ENCODE assay signal across 26 cellular contexts in genomic region chr13:101408992-101409656, GRCh38. TPM values are rescaled to one million over a fixed set of nuclear protein-coding genes. Genes with fewer than 3 reads are reported as not detected.
"Had no signal": no experiment of that assay in that cellular context is flagged by ENCODE, and none has a peak within 500 bp of the region (broad histone marks: within the 10 kb centered on the region; RNA-seq: fewer than 3 reads in every experiment).

No MANE protein-coding gene starts in this region.

- H3K9me3 ChIP-seq: esophagus squamous epithelium had no signal

- H3K27me3 ChIP-seq: brain microvascular endothelial cell had no signal

- H3K36me3 Mint-ChIP-seq: activated naive CD4-positive, alpha-beta T cell treated with anti-CD3 and anti-CD28 coated beads, Interleukin-2, amount 10 ng/mL, durations not matched to agents 7 days and 5 days; activated naive CD4-positive, alpha-beta T cell treated with anti-CD3 and anti-CD28 coated beads, Interleukin-2, amount 50 U/mL, for 72 hours; activated naive CD8-positive, alpha-beta T cell treated with anti-CD3 and anti-CD28 coated beads, Interleukin-2, amount 10 ng/mL, durations not matched to agents 7 days and 5 days had no signal

- H3K4me3 Mint-ChIP-seq: activated CD4-positive, alpha-beta memory T cell treated with anti-CD3 and anti-CD28 coated beads, Interleukin-2, amount 10 ng/mL, durations not matched to agents 7 days and 5 days; activated CD4-positive, alpha-beta T cell treated with anti-CD3 and anti-CD28 coated beads for 36 hours; activated CD4-positive, alpha-beta T cell treated with anti-CD3 and anti-CD28 coated beads, Interleukin-2, amount 10 ng/mL, durations not matched to agents 24 days and 14 days; activated naive CD4-positive, alpha-beta T cell treated with anti-CD3 and anti-CD28 coated beads, Interleukin-2, amount 10 ng/mL, durations not matched to agents 7 days and 5 days; activated naive CD8-positive, alpha-beta T cell treated with anti-CD3 and anti-CD28 coated beads, Interleukin-2, amount 10 ng/mL, durations not matched to agents 7 days and 5 days; activated T-cell treated with anti-CD3 and anti-CD28 coated beads, Interleukin-2, amount 50 U/mL, for 24 hours; activated T-cell treated with anti-CD3 and anti-CD28 coated beads, Interleukin-2, amount 50 U/mL, for 72 hours; effector memory CD8-positive, alpha-beta T cell had no signal

- H3K36me3 ChIP-seq: brain microvascular endothelial cell, esophagus squamous epithelium had no signal

- H3K4me1 ChIP-seq: esophagus squamous epithelium had no signal

- H3K4me1 Mint-ChIP-seq: activated CD4-positive, alpha-beta T cell treated with anti-CD3 and anti-CD28 coated beads for 36 hours; activated CD4-positive, alpha-beta T cell treated with anti-CD3 and anti-CD28 coated beads, Interleukin-2, amount 10 ng/mL, durations not matched to agents 24 days and 14 days; activated naive CD4-positive, alpha-beta T cell treated with anti-CD3 and anti-CD28 coated beads, Interleukin-2, amount 10 ng/mL, durations not matched to agents 7 days and 5 days; activated naive CD8-positive, alpha-beta T cell treated with anti-CD3 and anti-CD28 coated beads, Interleukin-2, amount 10 ng/mL, durations not matched to agents 7 days and 5 days had no signal

- DNase-seq: activated CD4-positive, alpha-beta memory T cell treated with anti-CD3 and anti-CD28 coated beads, Interleukin-2, amount 10 ng/mL, durations not matched to agents 7 days and 5 days; activated CD4-positive, alpha-beta T cell treated with anti-CD3 and anti-CD28 coated beads for 36 hours; activated CD4-positive, alpha-beta T cell treated with anti-CD3 and anti-CD28 coated beads, Interleukin-2, amount 10 ng/mL, durations not matched to agents 24 days and 14 days; activated CD4-positive, alpha-beta T cell treated with anti-CD3 and anti-CD28 coated beads, Interleukin-2, amount 50 U/mL, for 4 hours; activated CD4-positive, CD25-positive, alpha-beta regulatory T cell; activated CD4-positive, CD25-positive, alpha-beta regulatory T cell treated with anti-CD3 and anti-CD28 coated beads, Interleukin-2, amount 50 U/mL, for 72 hours; activated CD8-positive, alpha-beta memory T cell treated with anti-CD3 and anti-CD28 coated beads, Interleukin-2, amount 50 U/mL, for 48 hours; activated gamma-delta T cell; activated naive CD4-positive, alpha-beta T cell; activated naive CD4-positive, alpha-beta T cell treated with anti-CD3 and anti-CD28 coated beads, Interleukin-2, amount 10 ng/mL, durations not matched to agents 7 days and 5 days; activated naive CD8-positive, alpha-beta T cell treated with anti-CD3 and anti-CD28 coated beads, Interleukin-2, amount 10 ng/mL, durations not matched to agents 7 days and 5 days; activated T-cell treated with anti-CD3 and anti-CD28 coated beads for 4 hours; activated T-cell treated with anti-CD3 and anti-CD28 coated beads, Interleukin-2, amount 50 U/mL, for 24 hours; activated T-cell treated with anti-CD3 and anti-CD28 coated beads, Interleukin-2, amount 50 U/mL, for 72 hours; brain microvascular endothelial cell; cortex of kidney; dermis blood vessel endothelial cell; effector CD4-positive, alpha-beta T cell; effector memory CD8-positive, alpha-beta T cell; erythroblast; esophagus squamous epithelium; foreskin fibroblast; head of caudate nucleus; T-helper 2 cell had no signal

- H3K9me3 Mint-ChIP-seq: activated CD4-positive, alpha-beta memory T cell treated with anti-CD3 and anti-CD28 coated beads, Interleukin-2, amount 10 ng/mL, durations not matched to agents 7 days and 5 days; activated CD4-positive, alpha-beta T cell treated with anti-CD3 and anti-CD28 coated beads, Interleukin-2, amount 10 ng/mL, durations not matched to agents 24 days and 14 days; activated naive CD4-positive, alpha-beta T cell treated with anti-CD3 and anti-CD28 coated beads, Interleukin-2, amount 10 ng/mL, durations not matched to agents 7 days and 5 days; activated naive CD4-positive, alpha-beta T cell treated with anti-CD3 and anti-CD28 coated beads, Interleukin-2, amount 50 U/mL, for 72 hours; activated naive CD8-positive, alpha-beta T cell treated with anti-CD3 and anti-CD28 coated beads, Interleukin-2, amount 10 ng/mL, durations not matched to agents 7 days and 5 days; activated T-cell treated with anti-CD3 and anti-CD28 coated beads, Interleukin-2, amount 50 U/mL, for 24 hours had no signal

- H3K4me3 ChIP-seq: esophagus squamous epithelium had no signal

- H3K27ac ChIP-seq: brain microvascular endothelial cell, esophagus squamous epithelium had no signal

- ATAC-seq: activated CD4-positive, alpha-beta T cell treated with anti-CD3 and anti-CD28 coated beads for 36 hours; activated naive CD4-positive, alpha-beta T cell treated with anti-CD3 and anti-CD28 coated beads, Interleukin-2, amount 50 U/mL, for 72 hours; activated T-cell treated with anti-CD3 and anti-CD28 coated beads, Interleukin-2, amount 50 U/mL, for 72 hours; effector memory CD8-positive, alpha-beta T cell had no signal

- H3K27ac Mint-ChIP-seq: activated CD4-positive, alpha-beta memory T cell treated with anti-CD3 and anti-CD28 coated beads, Interleukin-2, amount 10 ng/mL, durations not matched to agents 7 days and 5 days; activated CD4-positive, alpha-beta T cell treated with anti-CD3 and anti-CD28 coated beads for 36 hours; activated CD4-positive, alpha-beta T cell treated with anti-CD3 and anti-CD28 coated beads, Interleukin-2, amount 10 ng/mL, durations not matched to agents 24 days and 14 days; activated naive CD4-positive, alpha-beta T cell treated with anti-CD3 and anti-CD28 coated beads, Interleukin-2, amount 10 ng/mL, durations not matched to agents 7 days and 5 days; activated naive CD4-positive, alpha-beta T cell treated with anti-CD3 and anti-CD28 coated beads, Interleukin-2, amount 50 U/mL, for 72 hours; activated naive CD8-positive, alpha-beta T cell treated with anti-CD3 and anti-CD28 coated beads, Interleukin-2, amount 10 ng/mL, durations not matched to agents 7 days and 5 days; activated T-cell treated with anti-CD3 and anti-CD28 coated beads, Interleukin-2, amount 50 U/mL, for 24 hours; activated T-cell treated with anti-CD3 and anti-CD28 coated beads, Interleukin-2, amount 50 U/mL, for 72 hours; effector memory CD8-positive, alpha-beta T cell had no signal

RNA-seq across cellular contexts. Expression of gene NALCN, which starts 7.2 kb away (rescaled TPM):
- total RNA-seq: activated CD4-positive, alpha-beta memory T cell treated with anti-CD3 and anti-CD28 coated beads, Interleukin-2, amount 10 ng/mL, durations not matched to agents 7 days and 5 days; activated CD4-positive, alpha-beta T cell treated with anti-CD3 and anti-CD28 coated beads for 36 hours; activated CD4-positive, alpha-beta T cell treated with anti-CD3 and anti-CD28 coated beads, Interleukin-2, amount 10 ng/mL, durations not matched to agents 24 days and 14 days; activated naive CD4-positive, alpha-beta T cell treated with anti-CD3 and anti-CD28 coated beads, Interleukin-2, amount 50 U/mL, for 72 hours; activated naive CD8-positive, alpha-beta T cell treated with anti-CD3 and anti-CD28 coated beads, Interleukin-2, amount 10 ng/mL, durations not matched to agents 7 days and 5 days; activated T-cell treated with anti-CD3 and anti-CD28 coated beads, Interleukin-2, amount 50 U/mL, for 72 hours; T-helper 1 cell treated with Interleukin-12 subunit alpha and Interleukin-12 subunit beta and Interleukin-4 antibody, amounts not matched to agents 30 ng/mL and 1 ng/mL, for 36 hours had no signal

RNA-seq across cellular contexts. Expression of gene ITGBL1, which starts 43.4 kb away (rescaled TPM):
- total RNA-seq: activated CD4-positive, alpha-beta memory T cell treated with anti-CD3 and anti-CD28 coated beads, Interleukin-2, amount 10 ng/mL, durations not matched to agents 7 days and 5 days; activated CD4-positive, alpha-beta T cell treated with anti-CD3 and anti-CD28 coated beads for 36 hours; activated CD4-positive, alpha-beta T cell treated with anti-CD3 and anti-CD28 coated beads, Interleukin-2, amount 10 ng/mL, durations not matched to agents 24 days and 14 days; activated naive CD4-positive, alpha-beta T cell treated with anti-CD3 and anti-CD28 coated beads, Interleukin-2, amount 50 U/mL, for 72 hours; activated naive CD8-positive, alpha-beta T cell treated with anti-CD3 and anti-CD28 coated beads, Interleukin-2, amount 10 ng/mL, durations not matched to agents 7 days and 5 days; activated T-cell treated with anti-CD3 and anti-CD28 coated beads, Interleukin-2, amount 50 U/mL, for 72 hours; T-helper 1 cell treated with Interleukin-12 subunit alpha and Interleukin-12 subunit beta and Interleukin-4 antibody, amounts not matched to agents 30 ng/mL and 1 ng/mL, for 36 hours had no signal
